In genomic region chr4:136412708-136413107, GRCh38 we compare ENCODE assay signal across 15 cellular contexts.
A peak's percentile ranks its signal among the peaks of the same experiment; 100 is the strongest.
DNase-seq lines count a peak whose midpoint lies in the region; ATAC-seq and TF ChIP-seq lines count a peak whose summit lies in the region.
"Had no signal": no experiment of that assay in that cellular context is flagged by ENCODE, and none has a peak within 500 bp of the region (broad histone marks: within the 10 kb centered on the region; RNA-seq: fewer than 3 reads in every experiment).

No MANE protein-coding gene starts in this region.

- H3K27ac Mint-ChIP-seq in Calu3 (ENCODE audit: unreplicated experiment) = peak overlapping the region; percentile 42
- H3K27ac Mint-ChIP-seq in naive thymus-derived CD4-positive, alpha-beta T cell = no peak overlapping the region
- H3K27ac Mint-ChIP-seq: activated naive CD4-positive, alpha-beta T cell treated with anti-CD3 and anti-CD28 coated beads for 36 hours; brain; CD4-positive, CD25-positive, alpha-beta regulatory T cell; neural progenitor cell had no signal

- H3K4me1 Mint-ChIP-seq in Calu3 (ENCODE audit: low read depth, unreplicated experiment) = no peaks in the 10 kb centered on the region
- H3K4me1 Mint-ChIP-seq in naive thymus-derived CD4-positive, alpha-beta T cell = no peaks in the 10 kb centered on the region
- H3K4me1 Mint-ChIP-seq: CD4-positive, CD25-positive, alpha-beta regulatory T cell; neural progenitor cell had no signal

- no peaks in the 10 kb centered on the region for H3K27me3 ChIP-seq in naive thymus-derived CD4-positive, alpha-beta T cell (ENCODE audit: control insufficient read depth in 2 of 2, insufficient read depth in 2 of 2, low read length in 2 of 2)
- H3K27me3 ChIP-seq: neural progenitor cell had no signal

- H3K4me1 ChIP-seq in naive thymus-derived CD4-positive, alpha-beta T cell (ENCODE audit: control insufficient read depth in 2 of 2, insufficient read depth in 2 of 2, low read length in 2 of 2) = no peaks in the 10 kb centered on the region
- H3K4me1 ChIP-seq: neural progenitor cell had no signal

- no peak overlapping the region for H3K4me3 Mint-ChIP-seq in Calu3 (ENCODE audit: low read depth, unreplicated experiment)
- H3K4me3 Mint-ChIP-seq in naive thymus-derived CD4-positive, alpha-beta T cell = no peak overlapping the region
- H3K4me3 Mint-ChIP-seq: activated naive CD4-positive, alpha-beta T cell treated with anti-CD3 and anti-CD28 coated beads for 36 hours; brain; CD4-positive, CD25-positive, alpha-beta regulatory T cell; neural progenitor cell had no signal

- intact Hi-C loops in Calu3 (cut with micrococcal nuclease; ENCODE audit: unreplicated experiment) = no loop called here
- intact Hi-C loops in naive thymus-derived CD4-positive, alpha-beta T cell (cut with micrococcal nuclease) = no loop called here

- no peak overlapping the region for H3K4me3 ChIP-seq in choroid plexus epithelial cell (ENCODE audit: low read depth, low read length)
- H3K4me3 ChIP-seq in naive thymus-derived CD4-positive, alpha-beta T cell (ENCODE audit: low read length) = no peak overlapping the region
- H3K4me3 ChIP-seq: neural progenitor cell had no signal

- no peaks in the 10 kb centered on the region for H3K9me3 ChIP-seq in naive thymus-derived CD4-positive, alpha-beta T cell (ENCODE audit: control insufficient read depth in 2 of 3, low read length in 3 of 3)

- TF ChIP-seq CTCF in Calu3 (IDR thresholded peaks at IDR 0.05; ENCODE audit: unreplicated experiment) (no peak), choroid plexus epithelial cell (conservative IDR thresholded peaks at IDR 0.05; ENCODE audit: low read depth, low read length) (no peak)

- no peak overlapping the region for H3K27ac ChIP-seq in naive thymus-derived CD4-positive, alpha-beta T cell (ENCODE audit: low read depth, low read length)
- H3K27ac ChIP-seq: neural progenitor cell had no signal

- no TSS peak for BruUV-seq in Calu3 (replicated peaks; lab: Mats Ljungman, UMichigan)

- POLR2A ChIA-PET in naive thymus-derived CD4-positive, alpha-beta T cell (lab: Charles Lee) = no interaction called here

- CTCF ChIA-PET in Calu3 (lab: Charles Lee) = no interaction called here
- CTCF ChIA-PET in naive thymus-derived CD4-positive, alpha-beta T cell (lab: Charles Lee) = no interaction called here

- H3K9me3 Mint-ChIP-seq in Calu3 (ENCODE audit: low read depth, unreplicated experiment) = no peaks in the 10 kb centered on the region
- peaks cover 0 to 6% (median 0%) of the 10 kb centered on the region in 11 donors for H3K9me3 Mint-ChIP-seq in naive thymus-derived CD4-positive, alpha-beta T cell
- H3K9me3 Mint-ChIP-seq: activated naive CD4-positive, alpha-beta T cell treated with anti-CD3 and anti-CD28 coated beads for 36 hours; brain; neural progenitor cell had no signal

- ATAC-seq in left lobe of liver = no peak
- no peak for ATAC-seq in naive thymus-derived CD4-positive, alpha-beta T cell
- ATAC-seq: left colon had no signal

- DNase-seq in Calu3 (no peak), NCI-H226 (peak; percentile 36), choroid plexus epithelial cell (ENCODE audit: low read depth) (peak; percentile 76), iris pigment epithelial cell (ENCODE audit: low read depth) (peak; percentile 67), left lobe of liver (ENCODE audit: low spot score) (no peak), ureter (ENCODE audit: low spot score) (no peak), T-helper 2 cell (no peak)
- DNase-seq in naive thymus-derived CD4-positive, alpha-beta T cell = no peak
- DNase-seq: activated naive CD4-positive, alpha-beta T cell treated with anti-CD3 and anti-CD28 coated beads for 36 hours; CD4-positive, CD25-positive, alpha-beta regulatory T cell; left colon; NCI-H146; NCI-H345 had no signal

- H3K36me3 Mint-ChIP-seq in Calu3 (ENCODE audit: insufficient read depth, unreplicated experiment) = no peaks in the 10 kb centered on the region
- no peaks in the 10 kb centered on the region for H3K36me3 Mint-ChIP-seq in naive thymus-derived CD4-positive, alpha-beta T cell
- H3K36me3 Mint-ChIP-seq: brain; CD4-positive, CD25-positive, alpha-beta regulatory T cell; neural progenitor cell had no signal

- H3K27me3 Mint-ChIP-seq in Calu3 (ENCODE audit: unreplicated experiment) = no peaks in the 10 kb centered on the region
- no peaks in the 10 kb centered on the region for H3K27me3 Mint-ChIP-seq in naive thymus-derived CD4-positive, alpha-beta T cell
- H3K27me3 Mint-ChIP-seq: brain; CD4-positive, CD25-positive, alpha-beta regulatory T cell had no signal

- no peaks in the 10 kb centered on the region for H3K36me3 ChIP-seq in naive thymus-derived CD4-positive, alpha-beta T cell (ENCODE audit: control insufficient read depth in 2 of 3, insufficient read depth in 3 of 3, low read length in 3 of 3)
- H3K36me3 ChIP-seq: neural progenitor cell had no signal

Comparison
In these comparisons a context has a peak if more than half of its experiments do, and no peak if none do; other contexts are left out.
1. DNase-seq: peak in NCI-H226 (single experiment), choroid plexus epithelial cell (single experiment) and iris pigment epithelial cell (single experiment); none in Calu3 (single experiment), left lobe of liver (single experiment), ureter (single experiment), naive thymus-derived CD4-positive, alpha-beta T cell (0 of 9) and T-helper 2 cell (0 of 5).